ENCODE assay signal across 8 cellular contexts in the genomic region with DNA sequence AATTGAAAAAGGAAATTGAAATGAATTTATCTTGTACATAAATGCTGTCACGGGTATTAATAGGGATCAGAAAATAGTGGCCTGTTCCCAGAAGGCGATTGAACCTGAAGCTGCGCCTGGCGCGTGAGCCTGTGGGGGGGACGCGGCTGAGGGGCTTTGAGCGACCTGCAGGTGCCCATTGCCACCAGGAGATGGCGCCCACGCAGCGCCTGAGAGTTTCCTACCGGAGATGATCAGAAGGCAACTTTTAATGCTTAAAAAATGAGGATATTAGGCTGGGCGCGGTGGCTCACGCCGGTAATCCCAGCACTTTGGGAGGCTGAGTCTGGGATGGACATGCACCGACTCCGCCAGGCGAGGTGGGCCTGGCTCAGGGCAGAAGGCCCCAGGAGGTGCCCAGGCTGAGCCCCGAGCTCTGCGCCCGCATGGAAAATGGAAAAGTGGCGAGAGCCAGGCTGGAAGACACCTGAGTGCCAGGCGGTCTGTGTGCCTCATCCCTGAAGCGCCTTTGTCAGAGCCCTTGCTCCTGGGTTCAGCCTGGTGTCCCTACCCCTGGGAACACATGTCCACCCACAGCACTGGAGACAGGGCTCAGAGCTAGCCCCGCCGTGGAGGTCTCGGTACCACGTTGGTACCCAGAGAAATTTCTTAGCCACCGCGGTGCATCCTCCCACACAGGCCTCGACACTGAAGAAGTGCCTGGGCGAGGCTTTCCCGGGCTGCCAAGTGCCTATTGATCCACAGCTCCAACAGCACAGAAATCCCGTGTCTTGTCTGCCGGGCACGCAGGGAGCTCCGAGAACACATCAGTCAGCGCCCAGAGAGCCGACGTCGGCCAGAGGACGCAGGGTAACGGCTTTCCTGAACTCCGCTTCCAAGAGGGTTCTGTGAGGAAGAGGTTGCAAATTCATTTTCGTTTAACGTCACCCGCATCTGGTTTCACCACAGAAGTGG.
DNase-seq lines count a peak whose midpoint lies in the region; ATAC-seq and TF ChIP-seq lines count a peak whose summit lies in the region.

No MANE protein-coding gene starts in this region.

- peaks cover 2% of the 10 kb centered on the region for H3K36me3 Mint-ChIP-seq in IgD-negative memory B cell
- H3K36me3 Mint-ChIP-seq in T-helper 1 cell treated with Interleukin-12 subunit alpha and Interleukin-12 subunit beta and Interleukin-4 antibody, amounts not matched to agents 30 μg/mL and 1 μg/mL, for 36 hours (ENCODE audit: low read depth): peaks cover 3% of the 10 kb centered on the region
- H3K36me3 Mint-ChIP-seq in stimulated activated memory B cell treated with anti-CD40 and anti-IgM and Interleukin-4, amounts not matched to agents 10 μg/mL and 1 μg/mL and 100 μg/mL, for 72 hours: peaks cover 45% of the 10 kb centered on the region

- H3K27me3 Mint-ChIP-seq in IgD-negative memory B cell: no peaks in the 10 kb centered on the region
- no peaks in the 10 kb centered on the region for H3K27me3 Mint-ChIP-seq in T-helper 1 cell treated with Interleukin-12 subunit alpha and Interleukin-12 subunit beta and Interleukin-4 antibody, amounts not matched to agents 30 μg/mL and 1 μg/mL, for 36 hours (ENCODE audit: low read depth)
- H3K27me3 Mint-ChIP-seq in stimulated activated memory B cell treated with anti-CD40 and anti-IgM and Interleukin-4, amounts not matched to agents 10 μg/mL and 1 μg/mL and 100 μg/mL, for 72 hours: no peaks in the 10 kb centered on the region

- TF ChIP-seq CTCF in astrocyte of the cerebellum (IDR thresholded peaks at IDR 0.05; ENCODE audit: low read depth, low read length, missing control alignments): peak; percentile 96

- no peak overlapping the region for H3K4me3 Mint-ChIP-seq in IgD-negative memory B cell
- H3K4me3 Mint-ChIP-seq in T-helper 1 cell treated with Interleukin-12 subunit alpha and Interleukin-12 subunit beta and Interleukin-4 antibody, amounts not matched to agents 30 μg/mL and 1 μg/mL, for 36 hours: no peak overlapping the region
- H3K4me3 Mint-ChIP-seq in stimulated activated memory B cell treated with anti-CD40 and anti-IgM and Interleukin-4, amounts not matched to agents 10 μg/mL and 1 μg/mL and 100 μg/mL, for 72 hours: no peak overlapping the region

- ATAC-seq in stimulated activated memory B cell treated with anti-CD40 and anti-IgM and Interleukin-4, amounts not matched to agents 10 μg/mL and 1 μg/mL and 100 μg/mL, for 72 hours: no peak
- ATAC-seq in HG02840 (IDR thresholded peaks at IDR 0.05; ENCODE audit: low FRiP score, unreplicated experiment): no peak

- H3K27ac Mint-ChIP-seq in IgD-negative memory B cell: peak overlapping the region in 2 of 3 donors; percentile 10 to 66
- peak overlapping the region; percentile 52 for H3K27ac Mint-ChIP-seq in T-helper 1 cell treated with Interleukin-12 subunit alpha and Interleukin-12 subunit beta and Interleukin-4 antibody, amounts not matched to agents 30 μg/mL and 1 μg/mL, for 36 hours
- no peak overlapping the region for H3K27ac Mint-ChIP-seq in stimulated activated memory B cell treated with anti-CD40 and anti-IgM and Interleukin-4, amounts not matched to agents 10 μg/mL and 1 μg/mL and 100 μg/mL, for 72 hours

- peaks cover 0 to 3% (median 2%) of the 10 kb centered on the region in 3 donors for H3K4me1 Mint-ChIP-seq in IgD-negative memory B cell
- no peaks in the 10 kb centered on the region for H3K4me1 Mint-ChIP-seq in T-helper 1 cell treated with Interleukin-12 subunit alpha and Interleukin-12 subunit beta and Interleukin-4 antibody, amounts not matched to agents 30 μg/mL and 1 μg/mL, for 36 hours (ENCODE audit: low read depth)
- peaks cover 13% of the 10 kb centered on the region for H3K4me1 Mint-ChIP-seq in stimulated activated memory B cell treated with anti-CD40 and anti-IgM and Interleukin-4, amounts not matched to agents 10 μg/mL and 1 μg/mL and 100 μg/mL, for 72 hours

- H3K9me3 Mint-ChIP-seq in IgD-negative memory B cell: no peaks in the 10 kb centered on the region
- H3K9me3 Mint-ChIP-seq in T-helper 1 cell treated with Interleukin-12 subunit alpha and Interleukin-12 subunit beta and Interleukin-4 antibody, amounts not matched to agents 30 μg/mL and 1 μg/mL, for 36 hours: no peaks in the 10 kb centered on the region
- no peaks in the 10 kb centered on the region for H3K9me3 Mint-ChIP-seq in stimulated activated memory B cell treated with anti-CD40 and anti-IgM and Interleukin-4, amounts not matched to agents 10 μg/mL and 1 μg/mL and 100 μg/mL, for 72 hours

- no peak overlapping the region for H3K4me3 ChIP-seq in astrocyte of the cerebellum (ENCODE audit: low read depth, low read length)

- in situ Hi-C loops in astrocyte of the cerebellum (cut with HindIII; ENCODE audit: low sequenced_read_pairs): loop anchor here (5.0 to 10.0 kb wide), 4 partner anchors 43 to 420 kb away; no protein-coding TSS in a partner anchor

- peak; percentile 68 for DNase-seq in DMS53 (lab: John Stamatoyannopoulos, UW)
- DNase-seq in astrocyte of the cerebellum (ENCODE audit: low read depth): peak; percentile 33
- peak; percentile 60 to 69 for DNase-seq in hippocampal formation (lab: John Stamatoyannopoulos, UW)
- peak; percentile 50 for DNase-seq in stimulated activated CD4-positive, alpha-beta T cell treated with anti-CD3 and anti-CD28 coated beads, Interleukin-12 subunit alpha, Interleukin-12 subunit beta, amount 100 ng/mL, for 4 hours
